ENCODE assay signal across 16 cellular contexts in the genomic region with DNA sequence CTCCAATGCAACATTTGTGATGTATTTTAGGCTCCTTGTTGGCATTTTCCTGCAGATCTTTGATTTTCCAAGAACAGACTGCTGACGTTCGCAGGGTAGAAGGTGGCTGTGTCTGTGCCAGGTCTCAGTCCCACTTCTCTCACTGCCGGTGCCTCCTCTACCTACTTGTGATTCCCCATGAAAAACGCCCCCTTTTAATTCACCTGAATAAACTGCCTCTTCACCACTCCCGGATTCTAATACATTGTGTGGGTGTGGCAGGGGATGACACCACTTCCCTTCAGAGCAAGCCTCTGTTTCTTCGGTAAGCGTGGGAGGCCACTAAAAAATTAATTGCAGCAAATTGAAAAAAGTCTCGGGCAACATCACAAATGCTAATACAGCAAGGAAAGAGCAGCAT.
A peak's percentile ranks its signal among the peaks of the same experiment; 100 is the strongest.
DNase-seq lines count a peak whose midpoint lies in the region; ATAC-seq and TF ChIP-seq lines count a peak whose summit lies in the region.
"Had no signal": no experiment of that assay in that cellular context is flagged by ENCODE, and none has a peak within 500 bp of the region (broad histone marks: within the 10 kb centered on the region; RNA-seq: fewer than 3 reads in every experiment).

No MANE protein-coding gene starts in this region.

- H3K9me3 ChIP-seq in gastrocnemius medialis (no peaks in the 10 kb centered on the region), left lung (no peaks in the 10 kb centered on the region)
- H3K9me3 ChIP-seq: Caco-2 had no signal

- no peak for DNase-seq in activated naive CD8-positive, alpha-beta T cell treated with anti-CD3 and anti-CD28 coated beads for 36 hours
- DNase-seq in CD1c-positive myeloid dendritic cell (ENCODE audit: extremely low spot score) (peak; percentile 18), head of caudate nucleus (peak in 36 of 42 donors; percentile 1 to 71 (median 30)), gastrocnemius medialis (no peak), left lung (no peak)
- DNase-seq: C1 segment of cervical spinal cord; Caco-2; CD8-positive, alpha-beta T cell; DMS153; DND-41; GM23248; H7; HCEC 1CT had no signal

- peaks cover 14% of the 10 kb centered on the region for H3K4me1 Mint-ChIP-seq in activated naive CD8-positive, alpha-beta T cell (ENCODE audit: low read depth)
- H3K4me1 Mint-ChIP-seq in activated naive CD8-positive, alpha-beta T cell treated with anti-CD3 and anti-CD28 coated beads for 36 hours, result peaks cover 12% of the 10 kb centered on the region
- peaks cover 11% of the 10 kb centered on the region for H3K4me1 Mint-ChIP-seq in activated T-helper 17 cell treated with anti-CD3 and anti-CD28 coated beads, Interleukin-2, amount 50 U/mL, for 72 hours

- H3K27ac Mint-ChIP-seq in activated naive CD8-positive, alpha-beta T cell, result peak overlapping the region; percentile 22
- no peak overlapping the region for H3K27ac Mint-ChIP-seq in activated naive CD8-positive, alpha-beta T cell treated with anti-CD3 and anti-CD28 coated beads for 36 hours
- peak overlapping the region; percentile 74 for H3K27ac Mint-ChIP-seq in activated T-helper 17 cell treated with anti-CD3 and anti-CD28 coated beads, Interleukin-2, amount 50 U/mL, for 72 hours
- H3K27ac Mint-ChIP-seq: CD4-positive, CD25-positive, alpha-beta regulatory T cell; CD8-positive, alpha-beta T cell had no signal

- H3K4me3 Mint-ChIP-seq in activated naive CD8-positive, alpha-beta T cell, result peak overlapping the region; percentile 23
- H3K4me3 Mint-ChIP-seq in activated naive CD8-positive, alpha-beta T cell treated with anti-CD3 and anti-CD28 coated beads for 36 hours, result no peak overlapping the region
- peak overlapping the region; percentile 47 for H3K4me3 Mint-ChIP-seq in activated T-helper 17 cell treated with anti-CD3 and anti-CD28 coated beads, Interleukin-2, amount 50 U/mL, for 72 hours
- H3K4me3 Mint-ChIP-seq: CD4-positive, CD25-positive, alpha-beta regulatory T cell; CD8-positive, alpha-beta T cell had no signal

- peaks cover 3% of the 10 kb centered on the region for H3K9me3 Mint-ChIP-seq in activated naive CD8-positive, alpha-beta T cell (ENCODE audit: low read depth)
- H3K9me3 Mint-ChIP-seq in activated naive CD8-positive, alpha-beta T cell treated with anti-CD3 and anti-CD28 coated beads for 36 hours, result peaks cover 6% of the 10 kb centered on the region
- no peaks in the 10 kb centered on the region for H3K9me3 Mint-ChIP-seq in activated T-helper 17 cell treated with anti-CD3 and anti-CD28 coated beads, Interleukin-2, amount 50 U/mL, for 72 hours

- no peaks in the 10 kb centered on the region for H3K27me3 Mint-ChIP-seq in activated naive CD8-positive, alpha-beta T cell
- no peaks in the 10 kb centered on the region for H3K27me3 Mint-ChIP-seq in activated naive CD8-positive, alpha-beta T cell treated with anti-CD3 and anti-CD28 coated beads for 36 hours
- no peaks in the 10 kb centered on the region for H3K27me3 Mint-ChIP-seq in activated T-helper 17 cell treated with anti-CD3 and anti-CD28 coated beads, Interleukin-2, amount 50 U/mL, for 72 hours
- H3K27me3 Mint-ChIP-seq: CD4-positive, CD25-positive, alpha-beta regulatory T cell had no signal

- no peak for ATAC-seq in activated T-helper 17 cell treated with anti-CD3 and anti-CD28 coated beads, Interleukin-2, amount 50 U/mL, for 72 hours (replicated peaks)
- ATAC-seq in gastrocnemius medialis, result no peak
- ATAC-seq in left lung, result no peak
- ATAC-seq: CD8-positive, alpha-beta T cell had no signal

- H3K27me3 ChIP-seq in gastrocnemius medialis (no peaks in the 10 kb centered on the region), left lung (no peaks in the 10 kb centered on the region)

- in situ Hi-C loops in gastrocnemius medialis (cut with MboI; ENCODE audit: low sequenced_read_pairs in 4 of 4), result no loop called here

- H3K36me3 Mint-ChIP-seq in activated naive CD8-positive, alpha-beta T cell, result no peaks in the 10 kb centered on the region
- H3K36me3 Mint-ChIP-seq in activated naive CD8-positive, alpha-beta T cell treated with anti-CD3 and anti-CD28 coated beads for 36 hours, result peaks cover 3% of the 10 kb centered on the region
- no peaks in the 10 kb centered on the region for H3K36me3 Mint-ChIP-seq in activated T-helper 17 cell treated with anti-CD3 and anti-CD28 coated beads, Interleukin-2, amount 50 U/mL, for 72 hours (ENCODE audit: low read depth)
- H3K36me3 Mint-ChIP-seq: CD4-positive, CD25-positive, alpha-beta regulatory T cell; CD8-positive, alpha-beta T cell had no signal

- H3K36me3 ChIP-seq in gastrocnemius medialis (no peaks in the 10 kb centered on the region), left lung (no peaks in the 10 kb centered on the region)

- no peaks in the 10 kb centered on the region for H3K4me1 ChIP-seq in gastrocnemius medialis
- H3K4me1 ChIP-seq in left lung, result no peaks in the 10 kb centered on the region
- H3K4me1 ChIP-seq: Caco-2 had no signal

- no peak for TF ChIP-seq POLR2A in gastrocnemius medialis (IDR thresholded peaks at IDR 0.05)

- intact Hi-C loops in head of caudate nucleus (cut with DNase I), result no loop called here
- intact Hi-C loops in gastrocnemius medialis (cut with DNase I; ENCODE audit: low total_unique reads), result no loop called here
- intact Hi-C loops in left lung (cut with DNase I), result no loop called here

- no peak for TF ChIP-seq CTCF in gastrocnemius medialis (IDR thresholded peaks at IDR 0.05 in 4 of 5, conservative IDR thresholded peaks at IDR 0.05 in 1 of 5)
- no peak for TF ChIP-seq CTCF in left lung (IDR thresholded peaks at IDR 0.05)

- no peak overlapping the region for H3K4me3 ChIP-seq in gastrocnemius medialis
- H3K4me3 ChIP-seq in left lung, result no peak overlapping the region
- H3K4me3 ChIP-seq: GM23248 had no signal

- H3K27ac ChIP-seq in gastrocnemius medialis, result no peak overlapping the region
- no peak overlapping the region for H3K27ac ChIP-seq in left lung
- H3K27ac ChIP-seq: GM23248 had no signal

Comparison
In these comparisons a context has a peak if more than half of its experiments do, and no peak if none do; other contexts are left out.
1. DNase-seq: peak in CD1c-positive myeloid dendritic cell (single experiment) and head of caudate nucleus (36 of 42); none in activated naive CD8-positive, alpha-beta T cell treated with anti-CD3 and anti-CD28 coated beads for 36 hours (single experiment), gastrocnemius medialis (0 of 2) and left lung (0 of 2).